8 cellular contexts compared by ENCODE assay signal in the genomic region with DNA sequence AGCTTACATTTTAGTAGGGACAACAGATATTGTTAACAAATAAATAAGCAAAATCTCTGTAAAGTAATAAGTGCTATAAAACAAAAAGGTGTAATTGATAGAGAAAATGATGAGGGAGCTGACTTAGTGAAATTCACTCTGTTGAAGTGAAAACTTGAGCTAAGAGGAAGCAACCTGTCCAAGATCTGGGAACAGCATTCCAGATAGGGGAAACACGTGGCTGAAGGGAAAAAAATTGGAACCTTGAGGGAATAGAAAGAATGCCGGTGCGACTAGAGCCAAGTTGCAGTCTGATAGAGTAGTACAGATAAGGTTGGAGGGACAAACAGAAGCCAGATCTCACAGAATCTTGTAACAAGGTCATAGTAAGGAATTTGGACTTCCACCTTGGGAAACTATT. TPM values are rescaled to one million over a fixed set of nuclear protein-coding genes. Genes with fewer than 3 reads are reported as not detected.
A peak's percentile ranks its signal among the peaks of the same experiment; 100 is the strongest.
DNase-seq lines count a peak whose midpoint lies in the region; FAIRE-seq and TF ChIP-seq lines count a peak whose summit lies in the region.

No MANE protein-coding gene starts in this region.

- H3K36me3 ChIP-seq in right atrium auricular region (peaks cover 16% of the 10 kb centered on the region), small intestine (ENCODE audit: control insufficient read depth in 2 of 2, insufficient read depth in 2 of 2, low read length in 2 of 2) (no peaks in the 10 kb centered on the region)

- H3K27me3 ChIP-seq in right atrium auricular region, result no peaks in the 10 kb centered on the region
- no peaks in the 10 kb centered on the region for H3K27me3 ChIP-seq in small intestine (ENCODE audit: control insufficient read depth in 2 of 2, insufficient read depth in 2 of 2, low read length in 2 of 2)

- peak overlapping the region; percentile 92 for H3K27ac Mint-ChIP-seq in HFFc6

- DNase-seq in HFFc6 (no peak), right atrium auricular region (ENCODE audit: low spot score) (no peak), small intestine (peak; percentile 89), NCI-H1436 treated with DMSO at 0.1 percent for 48 hours (lab: John Stamatoyannopoulos, UW) (no peak), NCI-H1694 (lab: John Stamatoyannopoulos, UW) (no peak), HUDEP-2 (lab: John Stamatoyannopoulos, UW; ENCODE audit: unreplicated experiment in 76 of 76) (no peak)
- DNase-seq in stimulated activated naive CD4-positive, alpha-beta T cell treated with Interleukin-2 at 50 U/mL for 16 hours (lab: John Stamatoyannopoulos, UW), result no peak

- no peak for FAIRE-seq in small intestine (lab: Jason Lieb, UNC)

- no peaks in the 10 kb centered on the region for H3K9me3 Mint-ChIP-seq in HFFc6

- H3K9me3 ChIP-seq in right atrium auricular region, result no peaks in the 10 kb centered on the region
- no peaks in the 10 kb centered on the region for H3K9me3 ChIP-seq in small intestine (ENCODE audit: control insufficient read depth, low read depth)

- H3K4me1 ChIP-seq in right atrium auricular region (peaks cover 0 to 22% of the 10 kb centered on the region in 2 donors), small intestine (ENCODE audit: control insufficient read depth in 2 of 2, insufficient read depth in 1 of 2, low read depth in 1 of 2, low read length in 1 of 2) (peaks cover 3% of the 10 kb centered on the region in 2 donors)

- peaks cover 49% of the 10 kb centered on the region for H3K4me1 Mint-ChIP-seq in HFFc6 (ENCODE audit: low read depth)

- no peak for TF ChIP-seq CTCF in HFFc6 (IDR thresholded peaks at IDR 0.05)
- no peak for TF ChIP-seq CTCF in VCaP (conservative IDR thresholded peaks at IDR 0.05)
- TF ChIP-seq CTCF in right atrium auricular region (IDR thresholded peaks at IDR 0.05), result no peak

- peaks cover 17% of the 10 kb centered on the region for H3K36me3 Mint-ChIP-seq in HFFc6 (ENCODE audit: low read depth)

- 11 to 26% (median 13%) methylated on average over 3 of the region's 3 CpGs for WGBS in small intestine, 3 donors

- peak overlapping the region; percentile 97 for H3K4me3 Mint-ChIP-seq in HFFc6

- H3K4me3 ChIP-seq in right atrium auricular region (peak overlapping the region; percentile 76 to 87), small intestine (ENCODE audit: low read depth in 1 of 2, low read length in 2 of 2) (no peak overlapping the region)

- peak overlapping the region; percentile 91 for H3K27ac ChIP-seq in VCaP
- H3K27ac ChIP-seq in right atrium auricular region, result peak overlapping the region; percentile 87 to 90
- H3K27ac ChIP-seq in small intestine (ENCODE audit: low read depth in 1 of 2, low read length in 1 of 2), result peak overlapping the region in 1 of 2 donors; percentile 56

- H3K27me3 Mint-ChIP-seq in HFFc6 (ENCODE audit: insufficient read depth), result 0 out of 2 replicates have a peak, but pooled peaks cover 4% of the 10 kb centered on the region

RNA-seq across cellular contexts. Expression of a gene that starts 0.6 kb away (rescaled TPM):
- 10 to 100 TPM; 22.4 to 29.8 (median 26.8) TPM for total RNA-seq in HFFc6 (2021; fragmentation: NEBNext Ultra II Directional; extraction: Animal tissue kit (Norgen Biotek cat#: 25700))
- 1 to 10 TPM; 9.3 to 9.4 TPM for total RNA-seq in right atrium auricular region
- polyA plus RNA-seq in small intestine, result 10 to 100 TPM; 16.8 to 18.1 (median 17.1) TPM

RNA-seq across cellular contexts. Expression of a gene that starts 34.6 kb away (rescaled TPM):
- 10 to 100 TPM; 30.8 to 39.5 (median 36.1) TPM for total RNA-seq in HFFc6 (2021; fragmentation: NEBNext Ultra II Directional; extraction: Animal tissue kit (Norgen Biotek cat#: 25700))
- total RNA-seq in right atrium auricular region, result 10 to 100 TPM; 15.0 to 18.4 TPM
- polyA plus RNA-seq in small intestine, result 1 to 10 TPM; 7.6 to 9.7 (median 8.7) TPM

Comparison
In these comparisons a context has a peak if more than half of its experiments do, and no peak if none do; other contexts are left out.
1. H3K4me3 ChIP-seq: peak in right atrium auricular region (2 of 2); none in small intestine (0 of 2).